1 cellular context compared by ENCODE assay signal in genomic region chr1:59455206-59455605, GRCh38.
A peak's percentile ranks its signal among the peaks of the same experiment; 100 is the strongest.
TF ChIP-seq lines count a peak whose summit lies in the region.

No MANE protein-coding gene starts in this region.

TF ChIP-seq in SK-N-SH, 30 proteins besides CTCF, POLR2A, EP300 and RAD21 (continued from another document):
- TF ChIP-seq POLR2AphosphoS5 (IDR thresholded peaks at IDR 0.05; ENCODE audit: low read depth, low read length) (no peak), TCF12 (IDR thresholded peaks at IDR 0.05) (peak; percentile 63), TEAD4 (IDR thresholded peaks at IDR 0.05; ENCODE audit: borderline replicate concordance, insufficient read depth) (no peak), JUND (IDR thresholded peaks at IDR 0.05) (peak; percentile 78)
- TF ChIP-seq, protein P1, sequence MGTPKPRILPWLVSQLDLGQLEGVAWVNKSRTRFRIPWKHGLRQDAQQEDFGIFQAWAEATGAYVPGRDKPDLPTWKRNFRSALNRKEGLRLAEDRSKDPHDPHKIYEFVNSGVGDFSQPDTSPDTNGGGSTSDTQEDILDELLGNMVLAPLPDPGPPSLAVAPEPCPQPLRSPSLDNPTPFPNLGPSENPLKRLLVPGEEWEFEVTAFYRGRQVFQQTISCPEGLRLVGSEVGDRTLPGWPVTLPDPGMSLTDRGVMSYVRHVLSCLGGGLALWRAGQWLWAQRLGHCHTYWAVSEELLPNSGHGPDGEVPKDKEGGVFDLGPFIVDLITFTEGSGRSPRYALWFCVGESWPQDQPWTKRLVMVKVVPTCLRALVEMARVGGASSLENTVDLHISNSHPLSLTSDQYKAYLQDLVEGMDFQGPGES (IDR thresholded peaks at IDR 0.05; ENCODE audit: low read depth, low read length): no peak
